In the genomic region with DNA sequence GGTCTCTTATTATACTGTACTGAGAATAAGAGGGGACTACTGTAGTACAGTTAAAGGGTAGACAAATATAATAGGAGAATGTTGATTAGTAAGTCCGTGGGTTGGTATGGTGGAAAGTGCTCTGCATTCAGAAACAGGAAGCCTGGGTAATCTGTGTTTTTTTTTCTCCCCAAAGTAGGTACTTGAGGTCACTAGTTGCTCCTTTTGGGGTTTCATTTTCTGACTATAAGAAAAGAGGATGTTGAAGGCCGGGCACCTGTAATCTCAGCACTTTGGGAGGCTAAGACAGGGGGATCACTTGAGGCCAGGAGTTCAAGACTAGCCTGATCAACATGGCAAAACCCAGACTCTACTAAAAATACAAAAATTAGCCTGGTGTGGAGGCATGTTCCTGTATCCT, we compare ENCODE assay signal across 14 cellular contexts. TPM values are rescaled to one million over a fixed set of nuclear protein-coding genes. Genes with fewer than 3 reads are reported as not detected.
DNase-seq lines count a peak whose midpoint lies in the region; ATAC-seq and TF ChIP-seq lines count a peak whose summit lies in the region.
"Had no signal": no experiment of that assay in that cellular context is flagged by ENCODE, and none has a peak within 500 bp of the region (broad histone marks: within the 10 kb centered on the region; RNA-seq: fewer than 3 reads in every experiment).

No MANE protein-coding gene starts in this region.

- H4K20me1 ChIP-seq in BLaER1 treated with 17β-estradiol and CSF1 and Interleukin-3, amounts not matched to agents 10 nM and 100 nM, result no peaks in the 10 kb centered on the region
- no peaks in the 10 kb centered on the region for H4K20me1 ChIP-seq in Karpas-422 (ENCODE audit: insufficient read depth, low read depth, low read length)

- DNase-seq in Karpas-422 (peak; percentile 56), left lobe of liver (ENCODE audit: low spot score) (no peak), upper lobe of right lung (no peak), G401 (ENCODE audit: low spot score) (no peak)
- DNase-seq in effector CD4-positive, alpha-beta T cell, result no peak
- DNase-seq: activated CD4-positive, alpha-beta T cell treated with anti-CD3 and anti-CD28 coated beads, Interleukin-2, amount 50 U/mL, for 4 hours; adrenal gland; head of caudate nucleus; mesenchymal stem cell; transverse colon had no signal

- H3K27ac ChIP-seq in BLaER1 treated with 17β-estradiol and CSF1 and Interleukin-3, amounts not matched to agents 10 nM and 100 nM, result no peak overlapping the region
- H3K27ac ChIP-seq in Karpas-422 (ENCODE audit: low read length) (no peak overlapping the region), upper lobe of right lung (no peak overlapping the region)
- H3K27ac ChIP-seq: adrenal gland, transverse colon had no signal

- H3K79me2 ChIP-seq in Karpas-422 (ENCODE audit: low read length), result no peaks in the 10 kb centered on the region

- H3K9ac ChIP-seq in BLaER1 treated with 17β-estradiol and CSF1 and Interleukin-3, amounts not matched to agents 10 nM and 100 nM, result no peak overlapping the region
- no peak overlapping the region for H3K9ac ChIP-seq in Karpas-422 (ENCODE audit: low read length)

- H3K36me3 ChIP-seq in BLaER1 treated with 17β-estradiol and CSF1 and Interleukin-3, amounts not matched to agents 10 nM and 100 nM, result no peaks in the 10 kb centered on the region
- no peaks in the 10 kb centered on the region for H3K36me3 ChIP-seq in Karpas-422 (ENCODE audit: insufficient read depth, low read length)
- H3K36me3 ChIP-seq in upper lobe of right lung, result no peaks in the 10 kb centered on the region
- H3K36me3 ChIP-seq: adrenal gland, transverse colon had no signal

- in situ Hi-C loops in G401 (cut with HindIII; ENCODE audit: low sequenced_read_pairs), result no loop called here

- ATAC-seq in GM19043 (IDR thresholded peaks at IDR 0.05; ENCODE audit: low read depth, unreplicated experiment) (peak; percentile 70), HG02642 (IDR thresholded peaks at IDR 0.05; ENCODE audit: poor library complexity, unreplicated experiment) (peak; percentile 72), left lobe of liver (no peak), upper lobe of right lung (no peak)

- peak overlapping the region; percentile 1 to 55 (median 32); a peak in 15 of 22 replicates for H3K4me2 ChIP-seq in BLaER1 treated with 17β-estradiol and CSF1 and Interleukin-3, amounts not matched to agents 10 nM and 100 nM
- H3K4me2 ChIP-seq in Karpas-422 (ENCODE audit: low read depth, low read length, poor library complexity, severe bottlenecking), result no peak overlapping the region

- no peaks in the 10 kb centered on the region for H3K27me3 ChIP-seq in BLaER1 treated with 17β-estradiol and CSF1 and Interleukin-3, amounts not matched to agents 10 nM and 100 nM
- H3K27me3 ChIP-seq in Karpas-422 (ENCODE audit: low read length), result no peaks in the 10 kb centered on the region
- H3K27me3 ChIP-seq in upper lobe of right lung, result no peaks in the 10 kb centered on the region
- H3K27me3 ChIP-seq: adrenal gland, transverse colon had no signal

- intact Hi-C loops in upper lobe of right lung (cut with DNase I), result no loop called here

- TF ChIP-seq CTCF in upper lobe of right lung (IDR thresholded peaks at IDR 0.05), result no peak

- H3K4me3 ChIP-seq in BLaER1 treated with 17β-estradiol and CSF1 and Interleukin-3, amounts not matched to agents 10 nM and 100 nM, result no peak overlapping the region
- H3K4me3 ChIP-seq in Karpas-422 (ENCODE audit: low read length), result no peak overlapping the region
- no peak overlapping the region for H3K4me3 ChIP-seq in upper lobe of right lung
- H3K4me3 ChIP-seq: adrenal gland, transverse colon had no signal

- H3K4me1 ChIP-seq in BLaER1 treated with 17β-estradiol and CSF1 and Interleukin-3, amounts not matched to agents 10 nM and 100 nM, result peaks cover 37 to 64% (median 48%) of the 10 kb centered on the region in 10 experiments
- peaks cover 8% of the 10 kb centered on the region for H3K4me1 ChIP-seq in Karpas-422 (ENCODE audit: low read length)
- no peaks in the 10 kb centered on the region for H3K4me1 ChIP-seq in upper lobe of right lung
- H3K4me1 ChIP-seq: adrenal gland, transverse colon had no signal

- no peaks in the 10 kb centered on the region for H3K9me2 ChIP-seq in Karpas-422 (replicated peaks; ENCODE audit: insufficient read depth, low read length)

- H2AFZ ChIP-seq in Karpas-422 (ENCODE audit: low read length), result no peak overlapping the region

- peaks cover 0 to 14% (median 9%) of the 10 kb centered on the region in 11 experiments; a peak in 17 of 22 replicates for H3K9me3 ChIP-seq in BLaER1 treated with 17β-estradiol and CSF1 and Interleukin-3, amounts not matched to agents 10 nM and 100 nM (replicated peaks in 1 of 11)
- H3K9me3 ChIP-seq in Karpas-422 (ENCODE audit: low read length) (no peaks in the 10 kb centered on the region), upper lobe of right lung (no peaks in the 10 kb centered on the region)
- H3K9me3 ChIP-seq: adrenal gland, transverse colon had no signal

RNA-seq across cellular contexts. Expression of a gene that starts 42.0 kb away (rescaled TPM):
- total RNA-seq in Karpas-422 (2014; rRNA removed; shearing (Covaris generic); ENCODE audit: low replicate concordance), result 43.7 and 73.6 TPM in 2 replicates
- total RNA-seq in left lobe of liver (4.3 TPM), upper lobe of right lung (16.0 TPM)
- 5.5 and 7.5 TPM in 2 replicates for total RNA-seq in G401 (2014; rRNA removed; shearing (Covaris generic))

RNA-seq across cellular contexts. Expression of a gene that starts 47.7 kb away (rescaled TPM):
- not detected in 2 replicates for total RNA-seq in Karpas-422 (2014; rRNA removed; shearing (Covaris generic); ENCODE audit: low replicate concordance)
- not detected for total RNA-seq in left lobe of liver
- not detected for total RNA-seq in upper lobe of right lung
- not detected in 2 replicates for total RNA-seq in G401 (2014; rRNA removed; shearing (Covaris generic))
- total RNA-seq: adrenal gland, pulmonary artery endothelial cell, transverse colon had no signal

Comparison
In these comparisons a context has a peak if more than half of its experiments do, and no peak if none do; other contexts are left out.
1. ATAC-seq: peak in GM19043 (single experiment) and HG02642 (single experiment); none in left lobe of liver (single experiment) and upper lobe of right lung (single experiment).